Comparison of ENCODE assay signal across 14 cellular contexts in the genomic region with DNA sequence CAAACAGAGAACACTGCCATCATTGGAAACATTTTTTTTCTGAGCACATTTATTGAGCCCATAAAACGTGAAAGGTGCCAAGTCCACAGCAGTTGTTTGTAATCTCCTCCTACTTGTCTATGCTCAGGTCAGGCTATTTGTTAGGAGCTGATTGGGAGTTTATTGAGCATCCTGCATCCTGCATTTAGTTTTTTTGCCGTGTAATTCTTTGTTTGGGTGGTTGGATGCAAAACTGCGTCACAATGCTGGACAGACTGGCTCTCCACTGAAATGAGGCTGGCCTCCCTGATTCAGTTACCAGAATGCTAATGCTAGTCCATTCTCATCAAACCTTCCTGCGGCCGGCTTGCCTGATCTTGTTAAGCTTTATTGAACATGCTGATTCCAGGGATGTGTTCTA.
DNase-seq lines count a peak whose midpoint lies in the region; ATAC-seq and TF ChIP-seq lines count a peak whose summit lies in the region.
"Had no signal": no experiment of that assay in that cellular context is flagged by ENCODE, and none has a peak within 500 bp of the region (broad histone marks: within the 10 kb centered on the region; RNA-seq: fewer than 3 reads in every experiment).

No MANE protein-coding gene starts in this region.

- H3K56ac ChIP-seq in IMR-90 (ENCODE audit: extremely low read depth, insufficient read depth, low read length): no peak overlapping the region

- no peak for TF ChIP-seq RAD21 in IMR-90 (IDR thresholded peaks at IDR 0.05; ENCODE audit: low read length)

- H2BK120ac ChIP-seq in IMR-90 (ENCODE audit: low read depth, low read length): no peak overlapping the region; the same call in 1 of the 2 replicates

- POLR2A ChIA-PET in IMR-90 (lab: Charles Lee; ENCODE audit: unreplicated experiment) (no interaction called here), PC-3 (lab: Charles Lee; ENCODE audit: unreplicated experiment) (no interaction called here)

- no peak overlapping the region for H2BK15ac ChIP-seq in IMR-90 (ENCODE audit: low read depth, low read length)

- H3K9me3 ChIP-seq in IMR-90 (ENCODE audit: control insufficient read depth, insufficient read depth, low read length) (peaks cover 7% of the 10 kb centered on the region), PC-3 (ENCODE audit: low read length) (no peaks in the 10 kb centered on the region; the same call in 1 of the 2 replicates)
- H3K9me3 ChIP-seq: thoracic aorta had no signal

- H4K8ac ChIP-seq in IMR-90 (ENCODE audit: low read depth in 2 of 2, low read length in 2 of 2): peak overlapping the region in 1 of 2 experiments; percentile 55; a peak in 2 of 4 replicates

- H3K4me3 ChIP-seq in IMR-90 (ENCODE audit: insufficient read depth, low read depth, low read length): no peak overlapping the region
- no peak overlapping the region for H3K4me3 ChIP-seq in PC-3 (ENCODE audit: low read length)
- H3K4me3 ChIP-seq in brain microvascular endothelial cell (ENCODE audit: low read depth, low read length): no peak overlapping the region
- H3K4me3 ChIP-seq: coronary artery, thoracic aorta had no signal

- H3K27me3 ChIP-seq in IMR-90 (ENCODE audit: control insufficient read depth, insufficient read depth, low read length) (no peaks in the 10 kb centered on the region), PC-3 (ENCODE audit: low read length) (no peaks in the 10 kb centered on the region), foreskin keratinocyte (no peaks in the 10 kb centered on the region), brain microvascular endothelial cell (replicated peaks) (no peaks in the 10 kb centered on the region)

- BruUV-seq in IMR-90 (replicated peaks; lab: Mats Ljungman, UMichigan) (no TSS peak), PC-3 (replicated peaks; lab: Mats Ljungman, UMichigan) (no TSS peak)

- H3K36me3 ChIP-seq in IMR-90 (ENCODE audit: control insufficient read depth, insufficient read depth, low read length) (no peaks in the 10 kb centered on the region), PC-3 (ENCODE audit: low read depth, low read length) (no peaks in the 10 kb centered on the region), brain microvascular endothelial cell (replicated peaks) (no peaks in the 10 kb centered on the region)
- H3K36me3 ChIP-seq: thoracic aorta had no signal

- H3K14ac ChIP-seq in IMR-90 (replicated peaks; ENCODE audit: low read depth, low read length): no peak overlapping the region

- no peaks in the 10 kb centered on the region for H4K20me1 ChIP-seq in IMR-90 (ENCODE audit: insufficient read depth, low read length)
- no peaks in the 10 kb centered on the region for H4K20me1 ChIP-seq in PC-3 (ENCODE audit: low read length)

- H2AFZ ChIP-seq in IMR-90 (replicated peaks; ENCODE audit: low read length, poor library complexity) (no peak overlapping the region), PC-3 (ENCODE audit: low read length) (peak overlapping the region; percentile 58)

- no peak overlapping the region for H3K18ac ChIP-seq in IMR-90 (ENCODE audit: low read depth, low read length)

- no CpG with 5 or more reads among the region's 5 CpGs for WGBS in IMR-90 (ENCODE audit: extremely low coverage in 2 of 2, insufficient read length in 1 of 2), 2 experiments

- H4K5ac ChIP-seq in IMR-90 (ENCODE audit: low read depth, low read length): no peak overlapping the region

- H2BK5ac ChIP-seq in IMR-90 (ENCODE audit: low read depth, low read length, poor library complexity, severe bottlenecking): no peak overlapping the region

- TF ChIP-seq POLR2A in IMR-90 (IDR thresholded peaks at IDR 0.05; ENCODE audit: low read depth, low read length): no peak

- no peaks in the 10 kb centered on the region for H3K9me1 ChIP-seq in IMR-90 (ENCODE audit: insufficient read depth, low read length)

- H3K4me1 ChIP-seq in IMR-90 (ENCODE audit: control insufficient read depth, insufficient read depth, low read length): no peaks in the 10 kb centered on the region
- H3K4me1 ChIP-seq in PC-3 (ENCODE audit: insufficient read depth, low read length): no peaks in the 10 kb centered on the region
- H3K4me1 ChIP-seq in foreskin keratinocyte: peaks cover 11% of the 10 kb centered on the region

- H3K27ac ChIP-seq in IMR-90 (ENCODE audit: insufficient read depth, low read length) (no peak overlapping the region), PC-3 (ENCODE audit: low read length) (no peak overlapping the region), foreskin keratinocyte (no peak overlapping the region), brain microvascular endothelial cell (no peak overlapping the region)
- H3K27ac ChIP-seq: coronary artery, epithelial cell of prostate, thoracic aorta had no signal

- peak overlapping the region; percentile 34; the same call in 1 of the 2 replicates for H3K4ac ChIP-seq in IMR-90 (ENCODE audit: low read depth, low read length)

- TF ChIP-seq CTCF in IMR-90 (conservative IDR thresholded peaks at IDR 0.05; ENCODE audit: low read depth, low read length) (no peak), PC-3 (conservative IDR thresholded peaks at IDR 0.05; ENCODE audit: low read depth, low read length) (no peak), foreskin keratinocyte (conservative IDR thresholded peaks at IDR 0.05) (no peak), brain microvascular endothelial cell (IDR thresholded peaks at IDR 0.05; ENCODE audit: low read depth, low read length, missing control alignments) (no peak)

- DNase-seq in IMR-90 (no peak), PC-3 (no peak), foreskin keratinocyte (peak; percentile 47 to 75), occipital lobe (lab: John Stamatoyannopoulos, UW) (peak; percentile 7), NCI-H1048 (lab: John Stamatoyannopoulos, UW) (no peak), brain microvascular endothelial cell (no peak)
- DNase-seq: Calu3; NCI-H187 treated with DMSO at 0.1 percent for 48 hours; stimulated activated CD4-positive, alpha-beta T cell treated with anti-CD3 and anti-CD28 coated beads, Interleukin-4, amount 100 ng/mL, for 24 hours had no signal

- no peaks in the 10 kb centered on the region for H3F3A ChIP-seq in PC-3 (ENCODE audit: low read length, unreplicated experiment)

- no peak for ATAC-seq in IMR-90 (ENCODE audit: low read depth)
- ATAC-seq in PC-3: no peak
- no peak for ATAC-seq in foreskin keratinocyte
- no peak for ATAC-seq in GM18498 (IDR thresholded peaks at IDR 0.05; ENCODE audit: unreplicated experiment)
- ATAC-seq in HG02981 (IDR thresholded peaks at IDR 0.05; ENCODE audit: unreplicated experiment): no peak

- H2BK20ac ChIP-seq in IMR-90 (ENCODE audit: low read depth, low read length): peak overlapping the region; percentile 10; the same call in 1 of the 2 replicates

- H3K4me2 ChIP-seq in IMR-90 (ENCODE audit: low read depth, low read length) (no peak overlapping the region), PC-3 (ENCODE audit: low read length) (no peak overlapping the region)

- H3K79me2 ChIP-seq in PC-3 (ENCODE audit: low read length): no peaks in the 10 kb centered on the region

- in situ Hi-C loops in IMR-90 (cut with MboI; ENCODE audit: low sequenced_read_pairs) (loop anchor here (25.0 kb wide), 1 partner anchor 1530 kb away; the partner anchor contains the start of gene SP9), brain microvascular endothelial cell (cut with HindIII; ENCODE audit: low pct_ligation_motif_present, low sequenced_read_pairs) (loop anchor here (25.0 kb wide), 1 partner anchor 405 kb away; no protein-coding TSS in a partner anchor)

- H3K9ac ChIP-seq in IMR-90 (ENCODE audit: low read depth, low read length) (no peak overlapping the region), PC-3 (ENCODE audit: low read length) (no peak overlapping the region)

- no peak overlapping the region for H2AK9ac ChIP-seq in IMR-90 (replicated peaks; ENCODE audit: low read depth, low read length, poor library complexity)

- H4K91ac ChIP-seq in IMR-90 (ENCODE audit: insufficient read depth, low read depth, low read length): no peak overlapping the region

- H3K23ac ChIP-seq in IMR-90 (ENCODE audit: low read depth, low read length): no peak overlapping the region

- dilution Hi-C loops in IMR-90 (cut with HindIII; ENCODE audit: low sequenced_read_pairs, unreplicated experiment): no loop called here

- CTCF ChIA-PET in IMR-90 (lab: Yijun Ruan, JAX): interaction anchor here (0.6 to 2.4 kb wide), 5 partner anchors 18 to 410 kb away, joined by 3 to 19 read pairs (median 5); no protein-coding TSS in a partner anchor
- CTCF ChIA-PET in PC-3 (lab: Charles Lee): interaction anchor here (0.6 kb wide), 1 partner anchor 29 kb away, joined by 3 read pairs; no protein-coding TSS in a partner anchor

- no peaks in the 10 kb centered on the region for H3K9me2 ChIP-seq in PC-3 (replicated peaks; ENCODE audit: low read length)

- no peak overlapping the region for H2AK5ac ChIP-seq in IMR-90 (ENCODE audit: low read depth, low read length)

- intact Hi-C loops in IMR-90 (cut with micrococcal nuclease) (loop anchor here (5.0 kb wide), 2 partner anchors 405 to 640 kb away; no protein-coding TSS in a partner anchor), PC-3 (cut with micrococcal nuclease) (loop anchor here (5.0 kb wide), 1 partner anchor 590 kb away; no protein-coding TSS in a partner anchor)

- no peaks in the 10 kb centered on the region for H3K79me1 ChIP-seq in IMR-90 (ENCODE audit: low read depth in 1 of 2, low read length in 2 of 2)

TF ChIP-seq in IMR-90, 13 proteins besides CTCF, POLR2A, EP300 and RAD21:
- no peak for TF ChIP-seq SMC3 (IDR thresholded peaks at IDR 0.05; ENCODE audit: low read depth, low read length)
- TF ChIP-seq RFX5 (IDR thresholded peaks at IDR 0.05; ENCODE audit: low read depth, low read length): no peak
- TF ChIP-seq MAFK (IDR thresholded peaks at IDR 0.05; ENCODE audit: low read depth, low read length): no peak
- TF ChIP-seq BHLHE40 (IDR thresholded peaks at IDR 0.05; ENCODE audit: low read depth, low read length): no peak
- TF ChIP-seq USF2 (IDR thresholded peaks at IDR 0.05; ENCODE audit: low read depth, low read length): no peak
- TF ChIP-seq MXI1 (IDR thresholded peaks at IDR 0.05; ENCODE audit: borderline replicate concordance, low read depth, low read length): no peak
- no peak for TF ChIP-seq NFE2L2 (IDR thresholded peaks at IDR 0.05; ENCODE audit: low read depth, low read length)
- no peak for TF ChIP-seq CEBPB (IDR thresholded peaks at IDR 0.05; ENCODE audit: low read depth, low read length)
- no peak for TF ChIP-seq CHD1 (IDR thresholded peaks at IDR 0.05; ENCODE audit: low read depth, low read length)

Comparison
In these comparisons a context has a peak if more than half of its experiments do, and no peak if none do; other contexts are left out.
1. DNase-seq: peak in foreskin keratinocyte (2 of 2) and occipital lobe (single experiment); none in IMR-90 (single experiment), PC-3 (single experiment), NCI-H1048 (single experiment) and brain microvascular endothelial cell (single experiment).